19 cellular contexts compared by ENCODE assay signal in the genomic region with DNA sequence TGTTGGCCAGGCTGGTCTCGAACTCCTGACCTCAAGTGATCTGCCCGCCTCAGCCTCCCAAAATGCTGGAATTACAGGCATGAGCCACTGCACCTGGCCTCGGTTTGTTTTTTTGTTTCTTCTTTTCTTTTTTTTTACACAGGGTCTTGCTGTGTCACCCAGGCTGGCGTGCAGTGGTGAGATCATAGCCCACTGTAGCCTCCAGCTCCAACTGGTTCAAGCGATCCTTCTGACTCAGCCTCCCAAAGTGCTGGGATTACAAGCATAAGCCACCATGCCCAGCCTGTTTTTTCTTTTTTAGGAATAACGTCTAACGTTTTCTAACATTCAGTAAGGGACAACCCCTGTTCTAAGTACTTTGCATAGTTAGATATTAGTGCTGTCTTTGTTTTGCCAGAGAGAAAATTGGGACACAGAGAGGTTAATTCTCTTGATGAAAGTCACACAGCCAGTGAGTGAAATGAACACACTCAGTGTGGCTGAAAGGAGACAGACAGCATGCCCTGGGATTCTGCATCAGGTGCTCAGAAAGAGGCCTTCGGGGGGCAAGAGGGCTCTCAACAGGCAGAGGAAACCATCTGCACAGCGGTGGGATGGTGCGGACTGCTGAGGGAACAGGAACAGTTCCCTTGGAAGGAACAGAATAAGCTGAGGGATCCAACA. TPM values are rescaled to one million over a fixed set of nuclear protein-coding genes. Genes with fewer than 3 reads are reported as not detected.
A peak's percentile ranks its signal among the peaks of the same experiment; 100 is the strongest.
DNase-seq lines count a peak whose midpoint lies in the region; ATAC-seq, FAIRE-seq and TF ChIP-seq lines count a peak whose summit lies in the region.
"Had no signal": no experiment of that assay in that cellular context is flagged by ENCODE, and none has a peak within 500 bp of the region (broad histone marks: within the 10 kb centered on the region; RNA-seq: fewer than 3 reads in every experiment).

No MANE protein-coding gene starts in this region.

- RAD21 ChIA-PET in GM12878 (lab: Charles Lee; ENCODE audit: unreplicated experiment), result no interaction called here

- no peak overlapping the region for H3K9ac ChIP-seq in HepG2 (ENCODE audit: insufficient read depth, low read depth, low read length)
- H3K9ac ChIP-seq in GM12878 (ENCODE audit: control insufficient read depth, insufficient read depth, low read length), result no peak overlapping the region
- no peak overlapping the region for H3K9ac ChIP-seq in mesenchymal stem cell (ENCODE audit: low read length)
- H3K9ac ChIP-seq: BLaER1 had no signal

- no peak overlapping the region for H4K91ac ChIP-seq in mesenchymal stem cell (ENCODE audit: low read length)

- no peak overlapping the region for H2BK5ac ChIP-seq in mesenchymal stem cell (ENCODE audit: low read depth, low read length, poor library complexity, severe bottlenecking)

- DNase-seq in HepG2 (ENCODE audit: low spot score) (no peak), right lobe of liver (no peak), GM12878 (ENCODE audit: low read depth, low spot score) (no peak), mesenchymal stem cell (no peak)
- no peak for DNase-seq in activated CD8-positive, alpha-beta memory T cell treated with anti-CD3 and anti-CD28 coated beads, Interleukin-2, amount 50 U/mL, for 48 hours
- no peak for DNase-seq in stimulated activated naive B cell treated with anti-CD40 and anti-IgM and Interleukin-4, amounts not matched to agents 10 μg/mL and 1 μg/mL and 100 μg/mL, for 72 hours
- DNase-seq: AML-193; Caco-2; CD8-positive, alpha-beta memory T cell; DND-41; HFFc6 had no signal

- peaks cover 37% of the 10 kb centered on the region for H3K79me1 ChIP-seq in mesenchymal stem cell (replicated peaks; ENCODE audit: low read length, poor library complexity, severe bottlenecking)

- H2BK12ac ChIP-seq in mesenchymal stem cell (ENCODE audit: low read length in 2 of 2), result no peak overlapping the region

- SMC1A ChIA-PET in GM12878 (lab: Charles Lee; ENCODE audit: uncharacterized antibody, unreplicated experiment), result interaction anchor here (0.6 to 2.0 kb wide), 2 partner anchors 13 to 15 kb away, joined by 4 to 6 read pairs; no protein-coding TSS in a partner anchor

- H3K4me3 ChIP-seq in HepG2 (replicated peaks in 1 of 3; ENCODE audit: insufficient read depth in 1 of 3, low read depth in 2 of 3, low read length in 3 of 3) (no peak overlapping the region), right lobe of liver (no peak overlapping the region), GM12878 (no peak overlapping the region), mesenchymal stem cell (ENCODE audit: insufficient read depth in 1 of 2, low read depth in 1 of 2, low read length in 2 of 2) (no peak overlapping the region)
- H3K4me3 ChIP-seq: BLaER1, HAP-1 had no signal

- intact Hi-C loops in HepG2 (cut with micrococcal nuclease; ENCODE audit: unreplicated experiment), result no loop called here
- intact Hi-C loops in right lobe of liver (cut with DNase I), result loop anchor here in 1 of 2 donors (10.0 kb wide), 1 partner anchor 87 kb away; a partner anchor contains a TSS
- intact Hi-C loops in GM12878 (cut with micrococcal nuclease; ENCODE audit: unreplicated experiment), result no loop called here

- WGBS in HepG2 (ENCODE audit: low lambda C conversion rate), result 98% methylated on average over 10 of the region's 10 CpGs
- 94% methylated on average over 6 of the region's 10 CpGs for WGBS in right lobe of liver (ENCODE audit: insufficient coverage, low coverage, low lambda C conversion rate, missing lambda C conversion rate)
- 74% methylated on average over 10 of the region's 10 CpGs for WGBS in GM12878 (ENCODE audit: insufficient coverage, insufficient replicate concordance, low lambda C conversion rate, missing lambda C conversion rate)
- WGBS in mesenchymal stem cell, result 95% methylated on average over 8 of the region's 10 CpGs

- H3K79me2 ChIP-seq in HepG2 (ENCODE audit: insufficient read depth, low read length), result no peaks in the 10 kb centered on the region
- peaks cover 10% of the 10 kb centered on the region for H3K79me2 ChIP-seq in GM12878 (ENCODE audit: control insufficient read depth, insufficient read depth, low read length)

- no peak overlapping the region for H3K18ac ChIP-seq in mesenchymal stem cell (ENCODE audit: low read depth in 1 of 2, low read length in 2 of 2)

- no peaks in the 10 kb centered on the region for H3K9me3 Mint-ChIP-seq in stimulated activated naive B cell treated with anti-CD40 and anti-IgM and Interleukin-4, amounts not matched to agents 10 μg/mL and 1 μg/mL and 100 μg/mL, for 72 hours
- H3K9me3 Mint-ChIP-seq: CD8-positive, alpha-beta memory T cell; HFFc6 had no signal

- POLR2A ChIA-PET in HepG2 (lab: Yijun Ruan, JAX), result no interaction called here
- POLR2A ChIA-PET in GM12878 (lab: Charles Lee), result interaction anchor here (1.0 kb wide), 1 partner anchor 13 kb away, joined by 5 read pairs; no protein-coding TSS in a partner anchor

- no peak for ATAC-seq in HepG2
- no peak for ATAC-seq in right lobe of liver
- ATAC-seq in GM12878, result no peak
- ATAC-seq in stimulated activated naive B cell treated with anti-CD40 and anti-IgM and Interleukin-4, amounts not matched to agents 10 μg/mL and 1 μg/mL and 100 μg/mL, for 72 hours (replicated peaks), result no peak
- no peak for ATAC-seq in GM19035 (IDR thresholded peaks at IDR 0.05; ENCODE audit: unreplicated experiment)
- ATAC-seq in HG02588 (IDR thresholded peaks at IDR 0.05; ENCODE audit: unreplicated experiment), result no peak

- H3K36me3 ChIP-seq in HepG2 (replicated peaks in 1 of 2; ENCODE audit: control insufficient read depth in 1 of 2, insufficient read depth in 2 of 2, low read length in 2 of 2) (no peaks in the 10 kb centered on the region), right lobe of liver (no peaks in the 10 kb centered on the region), GM12878 (ENCODE audit: control insufficient read depth in 2 of 2, insufficient read depth in 2 of 2, low read length in 1 of 2) (peaks cover 0 to 8% of the 10 kb centered on the region in 2 experiments; a peak in 1 of 4 replicates), mesenchymal stem cell (ENCODE audit: control insufficient read depth in 1 of 2, insufficient read depth in 2 of 2, low read depth in 1 of 2, low read length in 2 of 2) (peaks cover 54 to 56% of the 10 kb centered on the region in 2 experiments)

- H3K4me3 Mint-ChIP-seq in stimulated activated naive B cell treated with anti-CD40 and anti-IgM and Interleukin-4, amounts not matched to agents 10 μg/mL and 1 μg/mL and 100 μg/mL, for 72 hours, result no peak overlapping the region
- H3K4me3 Mint-ChIP-seq: HFFc6 had no signal

- H3K27ac ChIP-seq in HepG2 (ENCODE audit: extremely low read length, insufficient read depth, low read length) (no peak overlapping the region), right lobe of liver (no peak overlapping the region), GM12878 (ENCODE audit: control insufficient read depth, insufficient read depth) (no peak overlapping the region), mesenchymal stem cell (ENCODE audit: low read length, poor library complexity, severe bottlenecking) (no peak overlapping the region)
- H3K27ac ChIP-seq: 22Rv1, BLaER1 had no signal

- in situ Hi-C loops in HepG2 (cut with HindIII; ENCODE audit: extremely low pct_ligation_motif_present, low pct_unique_long_range_greater_than_20kb) (no loop called here), GM12878 (cut with MboI) (loop anchor here (10.0 kb wide), 1 partner anchor 87 kb away; a partner anchor contains a TSS)

- H3K36me3 Mint-ChIP-seq in stimulated activated naive B cell treated with anti-CD40 and anti-IgM and Interleukin-4, amounts not matched to agents 10 μg/mL and 1 μg/mL and 100 μg/mL, for 72 hours, result peaks cover 26 to 32% of the 10 kb centered on the region in 2 donors

- no peak for TF ChIP-seq RAD21 in HepG2 (CRISPR knock-in tag; IDR thresholded peaks at IDR 0.05)
- TF ChIP-seq RAD21 in GM12878 (IDR thresholded peaks at IDR 0.05; ENCODE audit: insufficient read depth, low read depth, low read length), result no peak

- H3K27ac Mint-ChIP-seq in stimulated activated naive B cell treated with anti-CD40 and anti-IgM and Interleukin-4, amounts not matched to agents 10 μg/mL and 1 μg/mL and 100 μg/mL, for 72 hours, result no peak overlapping the region
- H3K27ac Mint-ChIP-seq: HFFc6 had no signal

- TF ChIP-seq EP300 in HepG2 (IDR thresholded peaks at IDR 0.05; ENCODE audit: low read depth in 2 of 2, low read length in 2 of 2) (no peak), HepG2 (CRISPR knock-in tag; IDR thresholded peaks at IDR 0.05; ENCODE audit: borderline replicate concordance) (no peak), GM12878 (IDR thresholded peaks at IDR 0.05; ENCODE audit: borderline replicate concordance in 1 of 2, control insufficient read depth in 1 of 2, low read depth in 2 of 2, low read length in 2 of 2) (no peak)

- no TSS peak for BruUV-seq in HepG2 (replicated peaks; lab: Mats Ljungman, UMichigan)
- no TSS peak for BruUV-seq in GM12878 (replicated peaks; lab: Mats Ljungman, UMichigan)

- H2BK120ac ChIP-seq in mesenchymal stem cell (ENCODE audit: low read depth, low read length), result no peak overlapping the region

- H3K27me3 Mint-ChIP-seq in stimulated activated naive B cell treated with anti-CD40 and anti-IgM and Interleukin-4, amounts not matched to agents 10 μg/mL and 1 μg/mL and 100 μg/mL, for 72 hours, result no peaks in the 10 kb centered on the region
- H3K27me3 Mint-ChIP-seq: CD8-positive, alpha-beta memory T cell had no signal

- H3K4me1 ChIP-seq in HepG2 (ENCODE audit: insufficient read depth, low read length), result peaks cover 13% of the 10 kb centered on the region
- H3K4me1 ChIP-seq in right lobe of liver, result peaks cover 0 to 14% (median 0%) of the 10 kb centered on the region in 4 donors
- H3K4me1 ChIP-seq in GM12878 (ENCODE audit: control insufficient read depth, insufficient read depth, low read length), result peaks cover 23% of the 10 kb centered on the region
- peaks cover 29% of the 10 kb centered on the region for H3K4me1 ChIP-seq in mesenchymal stem cell (ENCODE audit: control insufficient read depth, insufficient read depth, low read depth, low read length)

- FAIRE-seq in HepG2 (lab: Jason Lieb, UNC), result no peak
- FAIRE-seq in GM12878 (lab: Jason Lieb, UNC), result no peak
- FAIRE-seq: GM19239, H1, HTR-8/SVneo had no signal

- H3K27me3 ChIP-seq in HepG2 (ENCODE audit: control insufficient read depth in 1 of 2, insufficient read depth in 2 of 2, low read length in 2 of 2) (no peaks in the 10 kb centered on the region), right lobe of liver (no peaks in the 10 kb centered on the region), GM12878 (replicated peaks in 1 of 2; ENCODE audit: control insufficient read depth in 2 of 2, insufficient read depth in 2 of 2, low read length in 1 of 2) (no peaks in the 10 kb centered on the region), mesenchymal stem cell (ENCODE audit: control insufficient read depth in 1 of 2, insufficient read depth in 1 of 2, low read length in 2 of 2) (no peaks in the 10 kb centered on the region)
- H3K27me3 ChIP-seq: BLaER1 had no signal

- no peaks in the 10 kb centered on the region for H4K20me1 ChIP-seq in HepG2 (ENCODE audit: insufficient read depth, low read length)
- no peaks in the 10 kb centered on the region for H4K20me1 ChIP-seq in GM12878 (ENCODE audit: control insufficient read depth, insufficient read depth)

- no peaks in the 10 kb centered on the region for H3K9me3 ChIP-seq in HepG2 (ENCODE audit: low read length)
- no peaks in the 10 kb centered on the region for H3K9me3 ChIP-seq in right lobe of liver
- H3K9me3 ChIP-seq in GM12878 (replicated peaks; ENCODE audit: control insufficient read depth, insufficient read depth, low read length), result no peaks in the 10 kb centered on the region
- H3K9me3 ChIP-seq in mesenchymal stem cell (ENCODE audit: control insufficient read depth, low read length), result no peaks in the 10 kb centered on the region
- H3K9me3 ChIP-seq: BLaER1, Caco-2, HAP-1 had no signal

- no peak overlapping the region for H3K4me2 ChIP-seq in HepG2 (ENCODE audit: low read depth, low read length)
- H3K4me2 ChIP-seq in GM12878 (ENCODE audit: control insufficient read depth, insufficient read depth), result no peak overlapping the region
- no peak overlapping the region for H3K4me2 ChIP-seq in mesenchymal stem cell (ENCODE audit: low read length, poor library complexity, severe bottlenecking)
- H3K4me2 ChIP-seq: BLaER1 had no signal

- H4K8ac ChIP-seq in mesenchymal stem cell (ENCODE audit: low read length), result no peak overlapping the region

- H3K4ac ChIP-seq in mesenchymal stem cell (ENCODE audit: low read depth in 1 of 2, low read length in 2 of 2), result no peak overlapping the region

- TF ChIP-seq CTCF in HepG2 (CRISPR knock-in tag; IDR thresholded peaks at IDR 0.05) (no peak), right lobe of liver (IDR thresholded peaks at IDR 0.05) (no peak), GM12878 (IDR thresholded peaks at IDR 0.05 in 2 of 3, conservative IDR thresholded peaks at IDR 0.05 in 1 of 3; ENCODE audit: control insufficient read depth in 2 of 3, extremely low read depth in 1 of 3, insufficient read depth in 1 of 3, low read depth in 3 of 3, low read length in 3 of 3) (no peak)

- peak overlapping the region; percentile 33 for H2AK5ac ChIP-seq in mesenchymal stem cell (ENCODE audit: low read length, severe bottlenecking)

- CTCF ChIA-PET in HepG2 (lab: Yijun Ruan, JAX; ENCODE audit: low intra/inter-chr PET ratio, low total read pairs), result no interaction called here
- CTCF ChIA-PET in GM12878 (lab: Yijun Ruan, JAX), result interaction anchor here (0.6 kb wide), 1 partner anchor 29 kb away, joined by 3 read pairs; no protein-coding TSS in a partner anchor

- peaks cover 26 to 29% of the 10 kb centered on the region in 2 donors for H3K4me1 Mint-ChIP-seq in stimulated activated naive B cell treated with anti-CD40 and anti-IgM and Interleukin-4, amounts not matched to agents 10 μg/mL and 1 μg/mL and 100 μg/mL, for 72 hours

- H2AFZ ChIP-seq in HepG2 (ENCODE audit: low read length), result no peak overlapping the region
- H2AFZ ChIP-seq in GM12878 (ENCODE audit: control insufficient read depth, low read depth, low read length), result no peak overlapping the region
- no peak overlapping the region for H2AFZ ChIP-seq in mesenchymal stem cell (ENCODE audit: low read depth, low read length)

- TF ChIP-seq POLR2A in HepG2 (IDR thresholded peaks at IDR 0.05; ENCODE audit: insufficient read depth in 1 of 2, low read depth in 2 of 2, low read length in 2 of 2) (no peak), right lobe of liver (IDR thresholded peaks at IDR 0.05) (no peak), GM12878 (IDR thresholded peaks at IDR 0.05; ENCODE audit: low read depth, low read length) (no peak)

- no peak overlapping the region for H3K23ac ChIP-seq in mesenchymal stem cell (ENCODE audit: low read length in 2 of 2)

- no peak overlapping the region for H2BK15ac ChIP-seq in mesenchymal stem cell (ENCODE audit: low read depth, poor library complexity, severe bottlenecking)

- no peak overlapping the region for H3K14ac ChIP-seq in mesenchymal stem cell (ENCODE audit: low read length in 2 of 2)

RNA-seq across cellular contexts. Expression of a gene that starts 4.3 kb away (rescaled TPM):
- total RNA-seq in HepG2 (2016; rRNA removed; fragmentation: Illumina TruSeq; extraction: Trizol) (8.2 and 8.9 TPM in 2 replicates), right lobe of liver (1 to 10 TPM; 3.1 to 9.9 (median 5.8) TPM), GM12878 (2014; rRNA removed) (41.0 and 42.6 TPM in 2 replicates), GM12878 (2014; rRNA removed; fragmentation: Illumina TruSeq; extraction: Trizol) (21.9 and 24.5 TPM in 2 replicates), GM12878 (2021) (55.8 and 59.4 TPM in 2 replicates)
- 4.6 and 5.6 TPM in 2 replicates for total RNA-seq in HepG2 (2016; cell fraction: cytosol; rRNA removed; fragmentation: Illumina TruSeq; extraction: Trizol; ENCODE audit: low read depth)
- 6.7 and 8.6 TPM in 2 replicates for total RNA-seq in HepG2 (2016; cell fraction: insoluble cytoplasmic fraction; rRNA removed; fragmentation: Illumina TruSeq; extraction: Trizol)
- 16.3 and 16.4 TPM in 2 replicates for total RNA-seq in HepG2 (2016; cell fraction: membrane; rRNA removed; fragmentation: Illumina TruSeq; extraction: Trizol)
- total RNA-seq in HepG2 (2016; cell fraction: nucleus; rRNA removed; fragmentation: Illumina TruSeq; extraction: Trizol), result 6.6 TPM in 2 replicates
- polyA plus RNA-seq in HepG2 (2011; rRNA removed) (18.8 and 22.5 TPM in 2 replicates), GM12878 (2011; rRNA removed) (17.6 and 46.1 TPM in 2 replicates), GM12878 (2014; fragmentation: Illumina TruSeq; extraction: Trizol) (10.5 and 33.0 TPM in 2 replicates), GM12878 (2014; fragmentation: Nextera tagmentation; extraction: Ambion mirVana) (under 1 TPM; 0.71 to 0.77 TPM), GM12878 (2014; rRNA removed) (40.6 and 45.4 TPM in 2 replicates), GM12878 (2016; fragmentation: Nextera tagmentation; extraction: Ambion mirVana) (10 to 100 TPM; 15.0 to 18.1 TPM)
- polyA plus RNA-seq in HepG2 (2011; cell fraction: cytosol; rRNA removed), result 12.2 and 13.7 TPM in 2 replicates
- polyA plus RNA-seq in HepG2 (2011; cell fraction: nucleus; rRNA removed), result 28.7 and 31.1 TPM in 2 replicates
- polyA plus RNA-seq in HepG2 (2012), result 8.3 and 10.9 TPM in 2 replicates
- polyA plus RNA-seq in HepG2 (2016; cell fraction: cytosol; fragmentation: Illumina TruSeq; extraction: Trizol; ENCODE audit: low read depth), result 7.5 and 8.7 TPM in 2 replicates
- polyA plus RNA-seq in HepG2 (2016; cell fraction: insoluble cytoplasmic fraction; fragmentation: Illumina TruSeq; extraction: Trizol; ENCODE audit: low read depth), result 10.6 and 14.3 TPM in 2 replicates
- 18.8 and 20.9 TPM in 2 replicates for polyA plus RNA-seq in HepG2 (2016; cell fraction: membrane; fragmentation: Illumina TruSeq; extraction: Trizol; ENCODE audit: low read depth)
- 14.4 and 15.5 TPM in 2 replicates for polyA plus RNA-seq in HepG2 (2016; cell fraction: nucleus; fragmentation: Illumina TruSeq; extraction: Trizol; ENCODE audit: insufficient read depth, low read depth)
- 36.5 and 57.3 TPM in 2 replicates for polyA minus RNA-seq in HepG2 (2011; rRNA and poly(A)+ RNA removed; ENCODE audit: low replicate concordance)
- 10.0 and 11.6 TPM in 2 replicates for polyA minus RNA-seq in HepG2 (2011; cell fraction: cytosol; rRNA and poly(A)+ RNA removed)
- polyA minus RNA-seq in HepG2 (2011; cell fraction: nucleus; rRNA and poly(A)+ RNA removed), result 4.1 and 4.8 TPM in 2 replicates
- total RNA-seq in GM12878 (2013; cell fraction: nucleolus; rRNA removed), result 38.9 and 47.2 TPM in 2 replicates
- 18.7 TPM for polyA plus RNA-seq in GM12878 (2011; ENCODE audit: low read depth)
- polyA plus RNA-seq in GM12878 (2011; cell fraction: cytosol; rRNA removed), result 80.0 and 80.6 TPM in 2 replicates
- polyA plus RNA-seq in GM12878 (2011; cell fraction: nucleus; rRNA removed), result 95.4 and 153 TPM in 2 replicates
- 39.3 and 42.2 TPM in 2 replicates for polyA plus RNA-seq in GM12878 (2012)
- polyA minus RNA-seq in GM12878 (2011; rRNA and poly(A)+ RNA removed), result 49.7 and 84.6 TPM in 2 replicates
- polyA minus RNA-seq in GM12878 (2011; cell fraction: cytosol; rRNA and poly(A)+ RNA removed), result 24.6 and 30.9 TPM in 2 replicates
- 15.8 and 30.3 TPM in 2 replicates for polyA minus RNA-seq in GM12878 (2011; cell fraction: nucleus; rRNA and poly(A)+ RNA removed)
- 54.8 TPM for polyA plus RNA-seq in mesenchymal stem cell (2013, experiment 1 of 2)
- 54.9 TPM for polyA plus RNA-seq in mesenchymal stem cell (2013, experiment 2 of 2)

RNA-seq across cellular contexts. Expression of a gene that starts 59.9 kb away (rescaled TPM):
- total RNA-seq in HepG2 (2016; rRNA removed; fragmentation: Illumina TruSeq; extraction: Trizol), result 0.08 and 0.15 TPM in 2 replicates
- not detected in 2 replicates for total RNA-seq in HepG2 (2016; cell fraction: cytosol; rRNA removed; fragmentation: Illumina TruSeq; extraction: Trizol; ENCODE audit: low read depth)
- total RNA-seq in HepG2 (2016; cell fraction: insoluble cytoplasmic fraction; rRNA removed; fragmentation: Illumina TruSeq; extraction: Trizol), result 0.12 and 0.15 TPM in 2 replicates
- 0.10 TPM in 1 of 2 replicates, not detected in the other for total RNA-seq in HepG2 (2016; cell fraction: membrane; rRNA removed; fragmentation: Illumina TruSeq; extraction: Trizol)
- not detected in 2 replicates for total RNA-seq in HepG2 (2016; cell fraction: nucleus; rRNA removed; fragmentation: Illumina TruSeq; extraction: Trizol)
- polyA plus RNA-seq in HepG2 (2011; rRNA removed), result 0.37 and 0.46 TPM in 2 replicates
- polyA plus RNA-seq in HepG2 (2011; cell fraction: cytosol; rRNA removed), result 0.28 and 0.43 TPM in 2 replicates
- 0.21 and 0.71 TPM in 2 replicates for polyA plus RNA-seq in HepG2 (2011; cell fraction: nucleus; rRNA removed)
- polyA plus RNA-seq in HepG2 (2012), result 0.24 and 0.31 TPM in 2 replicates
- polyA plus RNA-seq in HepG2 (2016; cell fraction: cytosol; fragmentation: Illumina TruSeq; extraction: Trizol; ENCODE audit: low read depth), result 0.03 and 0.06 TPM in 2 replicates
- polyA plus RNA-seq in HepG2 (2016; cell fraction: insoluble cytoplasmic fraction; fragmentation: Illumina TruSeq; extraction: Trizol; ENCODE audit: low read depth), result 0.22 and 0.34 TPM in 2 replicates
- 0.05 and 0.07 TPM in 2 replicates for polyA plus RNA-seq in HepG2 (2016; cell fraction: membrane; fragmentation: Illumina TruSeq; extraction: Trizol; ENCODE audit: low read depth)
- 0.33 TPM in 2 replicates for polyA plus RNA-seq in HepG2 (2016; cell fraction: nucleus; fragmentation: Illumina TruSeq; extraction: Trizol; ENCODE audit: insufficient read depth, low read depth)
- 0.05 and 0.12 TPM in 2 replicates for polyA minus RNA-seq in HepG2 (2011; rRNA and poly(A)+ RNA removed; ENCODE audit: low replicate concordance)
- 0.62 TPM in 1 of 2 replicates, not detected in the other for polyA minus RNA-seq in HepG2 (2011; cell fraction: cytosol; rRNA and poly(A)+ RNA removed)
- polyA minus RNA-seq in HepG2 (2011; cell fraction: nucleus; rRNA and poly(A)+ RNA removed), result not detected in 2 replicates
- total RNA-seq in right lobe of liver, result 10 to 100 TPM in 1 of 6 experiments, 1 to 10 TPM in 5; 3.0 to 11.7 (median 5.3) TPM
- not detected in 2 replicates for total RNA-seq in GM12878 (2013; cell fraction: nucleolus; rRNA removed)
- total RNA-seq in GM12878 (2014; rRNA removed), result not detected in 2 replicates
- total RNA-seq in GM12878 (2014; rRNA removed; fragmentation: Illumina TruSeq; extraction: Trizol), result not detected in 2 replicates
- total RNA-seq in GM12878 (2021), result 0.08 and 0.19 TPM in 2 replicates
- polyA plus RNA-seq in GM12878 (2011; ENCODE audit: low read depth), result not detected
- polyA plus RNA-seq in GM12878 (2011; rRNA removed), result not detected in 2 replicates
- polyA plus RNA-seq in GM12878 (2011; cell fraction: cytosol; rRNA removed), result not detected in 2 replicates
- polyA plus RNA-seq in GM12878 (2011; cell fraction: nucleus; rRNA removed), result not detected in 2 replicates
- polyA plus RNA-seq in GM12878 (2012), result not detected in 2 replicates
- polyA plus RNA-seq in GM12878 (2014; fragmentation: Illumina TruSeq; extraction: Trizol), result not detected in 2 replicates
- polyA plus RNA-seq in GM12878 (2014; fragmentation: Nextera tagmentation; extraction: Ambion mirVana), result not detected
- not detected in 2 replicates for polyA plus RNA-seq in GM12878 (2014; rRNA removed)
- polyA plus RNA-seq in GM12878 (2016; fragmentation: Nextera tagmentation; extraction: Ambion mirVana), result under 1 TPM; 0.23 to 0.27 TPM
- polyA minus RNA-seq in GM12878 (2011; rRNA and poly(A)+ RNA removed), result not detected in 2 replicates
- polyA minus RNA-seq in GM12878 (2011; cell fraction: cytosol; rRNA and poly(A)+ RNA removed), result not detected in 2 replicates
- polyA minus RNA-seq in GM12878 (2011; cell fraction: nucleus; rRNA and poly(A)+ RNA removed), result not detected in 2 replicates
- 0.18 TPM for polyA plus RNA-seq in mesenchymal stem cell (2013, experiment 1 of 2)
- polyA plus RNA-seq in mesenchymal stem cell (2013, experiment 2 of 2), result 0.11 TPM
- total RNA-seq: Caco-2; CD8-positive, alpha-beta memory T cell had no signal
- polyA plus RNA-seq: CD8-positive, alpha-beta memory T cell had no signal
